Comparison of ENCODE assay signal across 16 cellular contexts in the genomic region with DNA sequence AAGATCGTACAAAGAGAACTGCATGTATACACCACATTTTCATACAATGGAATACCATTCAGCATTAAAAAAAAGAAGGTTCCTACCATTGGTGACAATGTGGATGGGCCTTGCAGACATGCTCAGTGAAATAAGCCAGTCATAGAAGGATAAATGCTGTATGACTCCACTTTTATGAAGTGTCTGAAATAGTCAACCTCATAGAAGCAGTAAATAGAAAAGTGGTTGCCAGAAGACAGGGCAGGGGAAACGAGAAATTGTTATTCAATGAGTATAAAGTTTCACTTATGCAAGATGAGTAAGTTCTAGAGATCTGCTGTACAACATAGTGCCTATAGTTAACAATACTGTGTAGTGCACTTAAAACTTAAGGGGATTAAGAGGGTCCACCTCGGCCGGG.
A peak's percentile ranks its signal among the peaks of the same experiment; 100 is the strongest.
DNase-seq lines count a peak whose midpoint lies in the region; ATAC-seq and TF ChIP-seq lines count a peak whose summit lies in the region.
"Had no signal": no experiment of that assay in that cellular context is flagged by ENCODE, and none has a peak within 500 bp of the region (broad histone marks: within the 10 kb centered on the region; RNA-seq: fewer than 3 reads in every experiment).

No MANE protein-coding gene starts in this region.

- no peaks in the 10 kb centered on the region for H3K4me1 ChIP-seq in left ventricle myocardium inferior
- H3K4me1 ChIP-seq: A549 had no signal

- no peaks in the 10 kb centered on the region for H3K27me3 Mint-ChIP-seq in activated T-helper 17 cell treated with anti-CD3 and anti-CD28 coated beads, Interleukin-2, amount 50 U/mL, for 72 hours
- H3K27me3 Mint-ChIP-seq: CD4-positive, alpha-beta memory T cell had no signal

- DNase-seq in GM12865 (ENCODE audit: low read depth) (peak; percentile 0), left ventricle myocardium inferior (no peak), OCI-M1 (lab: John Stamatoyannopoulos, UW) (no peak)
- DNase-seq: CD4-positive, alpha-beta memory T cell; EL; HFFc6; NCI-H1436; NCI-H2029 treated with DMSO at 0.1 percent for 48 hours; NCI-H2171; NCI-H526 had no signal

- no peaks in the 10 kb centered on the region for H3K36me3 ChIP-seq in left ventricle myocardium inferior
- H3K36me3 ChIP-seq: BLaER1 had no signal

- no peak overlapping the region for H3K27ac ChIP-seq in left ventricle myocardium inferior (replicated peaks)
- H3K27ac ChIP-seq: A549, BLaER1 had no signal

- no peak overlapping the region for H3K27ac Mint-ChIP-seq in activated T-helper 17 cell treated with anti-CD3 and anti-CD28 coated beads, Interleukin-2, amount 50 U/mL, for 72 hours
- H3K27ac Mint-ChIP-seq: CD4-positive, alpha-beta memory T cell; HFFc6 had no signal

- TF ChIP-seq CTCF in GM12865 (IDR thresholded peaks at IDR 0.05; ENCODE audit: insufficient read depth, low read depth, low read length, missing control alignments) (no peak), left ventricle myocardium inferior (IDR thresholded peaks at IDR 0.05; ENCODE audit: borderline replicate concordance) (no peak)

- H3K9me3 ChIP-seq in left ventricle myocardium inferior (replicated peaks), result no peaks in the 10 kb centered on the region
- H3K9me3 ChIP-seq: A549, BLaER1 had no signal

- no peaks in the 10 kb centered on the region for H3K9me3 Mint-ChIP-seq in activated T-helper 17 cell treated with anti-CD3 and anti-CD28 coated beads, Interleukin-2, amount 50 U/mL, for 72 hours
- H3K9me3 Mint-ChIP-seq: HFFc6 had no signal

- no peaks in the 10 kb centered on the region for H3K4me1 Mint-ChIP-seq in activated T-helper 17 cell treated with anti-CD3 and anti-CD28 coated beads, Interleukin-2, amount 50 U/mL, for 72 hours
- H3K4me1 Mint-ChIP-seq: CD4-positive, alpha-beta memory T cell had no signal

- no peak overlapping the region for H3K4me3 ChIP-seq in GM12865 (ENCODE audit: low read depth, low read length)
- H3K4me3 ChIP-seq in left ventricle myocardium inferior, result no peak overlapping the region
- H3K4me3 ChIP-seq: A549, BLaER1 had no signal

- no peaks in the 10 kb centered on the region for H3K36me3 Mint-ChIP-seq in activated T-helper 17 cell treated with anti-CD3 and anti-CD28 coated beads, Interleukin-2, amount 50 U/mL, for 72 hours (ENCODE audit: low read depth)
- H3K36me3 Mint-ChIP-seq: CD4-positive, alpha-beta memory T cell had no signal

- intact Hi-C loops in left ventricle myocardium inferior (cut with micrococcal nuclease), result no loop called here

- peak; percentile 54 for ATAC-seq in GM18861 (IDR thresholded peaks at IDR 0.05; ENCODE audit: unreplicated experiment)
- ATAC-seq in HG02884 (IDR thresholded peaks at IDR 0.05; ENCODE audit: unreplicated experiment), result peak; percentile 83
- peak; percentile 53 for ATAC-seq in activated T-helper 17 cell treated with anti-CD3 and anti-CD28 coated beads, Interleukin-2, amount 50 U/mL, for 72 hours (replicated peaks)
- ATAC-seq in HG03280 (IDR thresholded peaks at IDR 0.05; ENCODE audit: unreplicated experiment), result no peak
- ATAC-seq: A549 had no signal

- no peaks in the 10 kb centered on the region for H3K27me3 ChIP-seq in left ventricle myocardium inferior (ENCODE audit: low read depth)

- H3K4me3 Mint-ChIP-seq in activated T-helper 17 cell treated with anti-CD3 and anti-CD28 coated beads, Interleukin-2, amount 50 U/mL, for 72 hours, result no peak overlapping the region
- H3K4me3 Mint-ChIP-seq: CD4-positive, alpha-beta memory T cell; HFFc6 had no signal
